Comparison of ENCODE assay signal across 1 cellular context in the genomic region with DNA sequence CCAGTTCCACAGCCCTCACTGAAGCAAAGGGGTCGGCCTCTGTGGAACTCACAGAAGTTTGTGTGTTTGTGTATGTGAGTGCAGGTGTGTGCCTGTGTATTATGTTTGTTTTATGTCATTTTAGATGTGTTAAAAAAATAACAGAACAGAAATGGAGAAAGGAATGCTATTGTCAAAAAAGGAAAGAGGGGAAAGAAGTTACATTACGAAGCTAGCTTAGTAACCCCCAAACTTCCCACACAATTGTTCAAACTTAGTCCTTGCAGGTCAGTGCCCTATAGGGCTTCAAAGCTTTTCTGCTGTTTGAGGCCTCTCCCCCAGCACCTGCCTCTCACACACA.
TF ChIP-seq lines count a peak whose summit lies in the region.

No MANE protein-coding gene starts in this region.

TF ChIP-seq in H1, 55 proteins besides CTCF, POLR2A, EP300 and RAD21:
- TF ChIP-seq, protein P1, sequence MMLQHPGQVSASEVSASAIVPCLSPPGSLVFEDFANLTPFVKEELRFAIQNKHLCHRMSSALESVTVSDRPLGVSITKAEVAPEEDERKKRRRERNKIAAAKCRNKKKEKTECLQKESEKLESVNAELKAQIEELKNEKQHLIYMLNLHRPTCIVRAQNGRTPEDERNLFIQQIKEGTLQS (IDR thresholded peaks at IDR 0.05; ENCODE audit: insufficient read depth, low read depth, low read length) = no peak
- TF ChIP-seq PHF8 (conservative IDR thresholded peaks at IDR 0.05; ENCODE audit: low read depth, low read length) (no peak), HDAC2 (IDR thresholded peaks at IDR 0.05; ENCODE audit: borderline replicate concordance in 1 of 2, low read depth in 2 of 2, low read length in 2 of 2) (no peak), SIN3A (conservative IDR thresholded peaks at IDR 0.05 in 1 of 2, IDR thresholded peaks at IDR 0.05 in 1 of 2; ENCODE audit: low read depth in 1 of 2, low read length in 2 of 2) (no peak), TAF1 (IDR thresholded peaks at IDR 0.05; ENCODE audit: low read depth, low read length) (no peak), MAX (IDR thresholded peaks at IDR 0.05) (no peak), ATF2 (IDR thresholded peaks at IDR 0.05; ENCODE audit: low read length) (no peak), CHD7 (IDR thresholded peaks at IDR 0.05; ENCODE audit: insufficient replicate concordance, low read length) (no peak), CHD1 (IDR thresholded peaks at IDR 0.05; ENCODE audit: low read depth, low read length) (no peak), BACH1 (IDR thresholded peaks at IDR 0.05; ENCODE audit: low read length) (no peak), HDAC6 (IDR thresholded peaks at IDR 0.05; ENCODE audit: low read depth, low read length) (no peak), TBP (IDR thresholded peaks at IDR 0.05; ENCODE audit: low read depth, low read length) (no peak), NANOG (IDR thresholded peaks at IDR 0.05; ENCODE audit: insufficient read depth, low read depth, low read length, poor library complexity, severe bottlenecking) (no peak), SRF (IDR thresholded peaks at IDR 0.05; ENCODE audit: low read depth, low read length) (no peak), SP1 (IDR thresholded peaks at IDR 0.05; ENCODE audit: low read depth, low read length) (no peak), CEBPB (IDR thresholded peaks at IDR 0.05; ENCODE audit: low read depth, low read length) (no peak)
